ENCODE assay signal across 13 cellular contexts in genomic region chr2:234847639-234848038, GRCh38.
A peak's percentile ranks its signal among the peaks of the same experiment; 100 is the strongest.
DNase-seq lines count a peak whose midpoint lies in the region; ATAC-seq and TF ChIP-seq lines count a peak whose summit lies in the region.
"Had no signal": no experiment of that assay in that cellular context is flagged by ENCODE, and none has a peak within 500 bp of the region (broad histone marks: within the 10 kb centered on the region; RNA-seq: fewer than 3 reads in every experiment).

No MANE protein-coding gene starts in this region.

- no peaks in the 10 kb centered on the region for H3K9me3 Mint-ChIP-seq in nephron
- H3K9me3 Mint-ChIP-seq: CD4-positive, CD25-positive, alpha-beta regulatory T cell had no signal

- peak overlapping the region in 2 of 3 experiments; percentile 16 to 42 for H3K27ac Mint-ChIP-seq in nephron
- H3K27ac Mint-ChIP-seq: CD4-positive, CD25-positive, alpha-beta regulatory T cell had no signal

- no peak overlapping the region for H3K9ac ChIP-seq in trophoblast cell (ENCODE audit: low read length)
- H3K9ac ChIP-seq: BLaER1 treated with 17β-estradiol and CSF1 and Interleukin-3, amounts not matched to agents 10 nM and 100 nM had no signal

- H3K79me1 ChIP-seq in trophoblast cell (ENCODE audit: low read length) = peaks cover 7% of the 10 kb centered on the region

- H3K27ac ChIP-seq in trophoblast cell (ENCODE audit: low read depth, low read length) = no peak overlapping the region
- H3K27ac ChIP-seq: BLaER1 treated with 17β-estradiol and CSF1 and Interleukin-3, amounts not matched to agents 10 nM and 100 nM had no signal

- H3K4ac ChIP-seq in trophoblast cell (ENCODE audit: low read depth, low read length) = peak overlapping the region; percentile 4

- H4K8ac ChIP-seq in trophoblast cell (ENCODE audit: low read depth, low read length) = peak overlapping the region; percentile 23

- peak overlapping the region; percentile 14 for H2BK120ac ChIP-seq in trophoblast cell (ENCODE audit: insufficient read depth, low read length, poor library complexity)

- no peak overlapping the region for H3K4me3 Mint-ChIP-seq in nephron
- H3K4me3 Mint-ChIP-seq: CD4-positive, CD25-positive, alpha-beta regulatory T cell had no signal

- no peaks in the 10 kb centered on the region for H3K79me2 ChIP-seq in trophoblast cell (ENCODE audit: control insufficient read depth, insufficient read depth, low read length, poor library complexity)

- H4K91ac ChIP-seq in trophoblast cell (ENCODE audit: low read depth, low read length) = peak overlapping the region; percentile 53

- no peaks in the 10 kb centered on the region for H3K27me3 Mint-ChIP-seq in nephron (ENCODE audit: low read depth)

- no peak overlapping the region for H4K12ac ChIP-seq in trophoblast cell (ENCODE audit: low read depth, low read length)

- H3K23ac ChIP-seq in trophoblast cell (ENCODE audit: low read length) = no peak overlapping the region

- DNase-seq in cardiac septum (ENCODE audit: low spot score) (peak; percentile 53), Right ventricle myocardium superior (no peak), trophoblast cell (no peak), H4 (ENCODE audit: low spot score) (no peak), LoVo (ENCODE audit: low spot score) (no peak)
- DNase-seq in activated effector memory CD4-positive, alpha-beta T cell treated with anti-CD3 and anti-CD28 coated beads, Interleukin-2, amount 50 U/mL, for 16 hours = no peak
- DNase-seq: 8988T; Calu3; CD4-positive, CD25-positive, alpha-beta regulatory T cell; DMS 273 treated with DMSO at 0.1 percent for 48 hours; H7 had no signal

- TF ChIP-seq CTCF in nephron (IDR thresholded peaks at IDR 0.05; ENCODE audit: unreplicated experiment in 3 of 3) = no peak

- no peak overlapping the region for H2BK5ac ChIP-seq in trophoblast cell (ENCODE audit: low read depth, low read length, poor library complexity)

- H3K36me3 Mint-ChIP-seq in nephron (ENCODE audit: low read depth) = no peaks in the 10 kb centered on the region
- H3K36me3 Mint-ChIP-seq: CD4-positive, CD25-positive, alpha-beta regulatory T cell had no signal

- no peaks in the 10 kb centered on the region for H3K36me3 ChIP-seq in trophoblast cell (ENCODE audit: control insufficient read depth in 1 of 2, insufficient read depth in 2 of 2, low read length in 2 of 2)
- H3K36me3 ChIP-seq: BLaER1 treated with 17β-estradiol and CSF1 and Interleukin-3, amounts not matched to agents 10 nM and 100 nM had no signal

- ATAC-seq in Right ventricle myocardium superior (ENCODE audit: poor library complexity) = no peak

- H3K9me3 ChIP-seq in trophoblast cell (ENCODE audit: insufficient read depth, low read depth, low read length) = no peaks in the 10 kb centered on the region

- peaks cover 42% of the 10 kb centered on the region for H3K4me1 Mint-ChIP-seq in nephron
- H3K4me1 Mint-ChIP-seq: CD4-positive, CD25-positive, alpha-beta regulatory T cell had no signal

- H3K4me1 ChIP-seq in trophoblast cell (ENCODE audit: control insufficient read depth in 1 of 2, insufficient read depth in 2 of 2, low read length in 2 of 2) = peaks cover 9 to 15% of the 10 kb centered on the region in 2 experiments

- intact Hi-C loops in cardiac septum (cut with DNase I) = no loop called here
- intact Hi-C loops in Right ventricle myocardium superior (cut with DNase I) = no loop called here

- H3K14ac ChIP-seq in trophoblast cell (ENCODE audit: low read length) = peak overlapping the region; percentile 27

- no peaks in the 10 kb centered on the region for H3K27me3 ChIP-seq in trophoblast cell (ENCODE audit: insufficient read depth, low read length)
- H3K27me3 ChIP-seq: BLaER1 treated with 17β-estradiol and CSF1 and Interleukin-3, amounts not matched to agents 10 nM and 100 nM had no signal

- no peak overlapping the region for H3K4me3 ChIP-seq in trophoblast cell (ENCODE audit: low read depth, low read length)
- H3K4me3 ChIP-seq: BLaER1 treated with 17β-estradiol and CSF1 and Interleukin-3, amounts not matched to agents 10 nM and 100 nM had no signal

- WGBS in trophoblast cell (ENCODE audit: extremely low coverage, insufficient coverage, insufficient read length) = no CpG with 5 or more reads among the region's 6 CpGs

- peak overlapping the region; percentile 27 for H2AK5ac ChIP-seq in trophoblast cell (ENCODE audit: low read length)

- no peak overlapping the region for H2AFZ ChIP-seq in trophoblast cell (ENCODE audit: insufficient read depth, low read length, poor library complexity)

- H3K4me2 ChIP-seq in trophoblast cell (ENCODE audit: low read length) = no peak overlapping the region
- H3K4me2 ChIP-seq: BLaER1 treated with 17β-estradiol and CSF1 and Interleukin-3, amounts not matched to agents 10 nM and 100 nM had no signal

- no peak overlapping the region for H3K18ac ChIP-seq in trophoblast cell (ENCODE audit: low read length)

- H2BK12ac ChIP-seq in trophoblast cell (ENCODE audit: low read length) = peak overlapping the region; percentile 47
